In the genomic region with DNA sequence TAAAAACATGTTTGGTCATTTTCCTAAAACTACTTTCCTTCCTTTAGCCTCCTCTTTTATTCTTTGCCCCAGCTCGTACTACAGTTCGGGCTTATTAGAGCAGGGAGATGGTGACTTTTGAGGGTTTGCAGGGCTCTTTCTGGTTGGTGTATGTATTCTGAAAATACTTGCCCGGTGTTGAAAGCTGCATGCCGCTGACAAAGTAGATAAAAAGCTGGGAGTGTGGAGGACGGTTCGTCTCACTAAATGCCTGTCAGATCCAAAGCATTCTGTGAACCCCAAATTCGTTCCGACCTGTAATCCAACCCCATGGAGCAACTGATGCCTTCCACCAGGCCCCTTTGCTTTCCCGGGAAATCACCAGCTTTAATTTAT, we compare ENCODE assay signal across 8 cellular contexts. TPM values are rescaled to one million over a fixed set of nuclear protein-coding genes. Genes with fewer than 3 reads are reported as not detected.
DNase-seq lines count a peak whose midpoint lies in the region; ATAC-seq and TF ChIP-seq lines count a peak whose summit lies in the region.

No MANE protein-coding gene starts in this region.

- ATAC-seq in activated T-cell treated with anti-CD3 and anti-CD28 coated beads, Interleukin-2, amount 50 U/mL, for 4 hours: no peak
- ATAC-seq in HG03342 (IDR thresholded peaks at IDR 0.05; ENCODE audit: unreplicated experiment): no peak

- H3K27me3 Mint-ChIP-seq in activated T-cell treated with anti-CD3 and anti-CD28 coated beads, Interleukin-2, amount 50 U/mL, for 4 hours (ENCODE audit: low read depth): peaks cover 12% of the 10 kb centered on the region

- 1 to 9% (median 4%) methylated on average over 9 of the region's 9 CpGs for WGBS in adrenal gland, 4 donors

- TF ChIP-seq CTCF in adrenal gland (IDR thresholded peaks at IDR 0.05): no peak
- no peak for TF ChIP-seq CTCF in tibial artery (IDR thresholded peaks at IDR 0.05)

- no peaks in the 10 kb centered on the region for H3K36me3 Mint-ChIP-seq in activated T-cell treated with anti-CD3 and anti-CD28 coated beads, Interleukin-2, amount 50 U/mL, for 4 hours (ENCODE audit: insufficient read depth)

- peak overlapping the region; percentile 85 for H3K4me3 Mint-ChIP-seq in activated T-cell treated with anti-CD3 and anti-CD28 coated beads, Interleukin-2, amount 50 U/mL, for 4 hours

- intact Hi-C loops in adrenal gland (cut with DNase I) (no loop called here), tibial artery (cut with DNase I; ENCODE audit: low total_unique reads) (loop anchor here (10.0 kb wide), 2 partner anchors 79 to 351 kb away; no protein-coding TSS in a partner anchor)

- H3K36me3 ChIP-seq in adrenal gland (replicated peaks in 1 of 2) (no peaks in the 10 kb centered on the region), tibial artery (no peaks in the 10 kb centered on the region)

- H3K27ac ChIP-seq in adrenal gland (peak overlapping the region in 4 of 5 donors; percentile 89 to 97 (median 92)), tibial artery (peak overlapping the region; percentile 85 to 96)

- H3K9me3 ChIP-seq in adrenal gland (replicated peaks in 1 of 3): no peaks in the 10 kb centered on the region
- no peaks in the 10 kb centered on the region for H3K9me3 ChIP-seq in tibial artery

- TF ChIP-seq POLR2A in adrenal gland (IDR thresholded peaks at IDR 0.05): no peak

- DNase-seq in activated T-cell treated with anti-CD3 and anti-CD28 coated beads, Interleukin-2, amount 50 U/mL, for 4 hours: no peak
- DNase-seq in activated T-cell treated with anti-CD3 and anti-CD28 coated beads, Interleukin-2, amount 50 U/mL, for 1 hour: no peak
- DNase-seq in adrenal gland: no peak
- DNase-seq in left kidney (ENCODE audit: low read depth, low spot score): peak; percentile 42
- no peak for DNase-seq in tibial artery
- no peak for DNase-seq in middle frontal gyrus (ENCODE audit: extremely low spot score, low spot score)
- no peak for DNase-seq in mucosa of gallbladder (ENCODE audit: low spot score)

- peaks cover 0 to 37% of the 10 kb centered on the region in 2 donors for H3K4me1 ChIP-seq in adrenal gland (replicated peaks in 1 of 2)
- peaks cover 0 to 20% (median 4%) of the 10 kb centered on the region in 4 donors for H3K4me1 ChIP-seq in tibial artery

- H3K27me3 ChIP-seq in adrenal gland (no peaks in the 10 kb centered on the region), tibial artery (no peaks in the 10 kb centered on the region)

- H3K9me3 Mint-ChIP-seq in activated T-cell treated with anti-CD3 and anti-CD28 coated beads, Interleukin-2, amount 50 U/mL, for 4 hours: no peaks in the 10 kb centered on the region

- H3K4me1 Mint-ChIP-seq in activated T-cell treated with anti-CD3 and anti-CD28 coated beads, Interleukin-2, amount 50 U/mL, for 4 hours (ENCODE audit: low read depth): peaks cover 31% of the 10 kb centered on the region

- H3K4me3 ChIP-seq in adrenal gland (peak overlapping the region in 2 of 4 donors; percentile 59 to 79), tibial artery (peak overlapping the region; percentile 69 to 75)

RNA-seq across cellular contexts. Expression of a gene that starts 19.2 kb away (rescaled TPM):
- total RNA-seq in activated T-cell treated with anti-CD3 and anti-CD28 coated beads, Interleukin-2, amount 50 U/mL, for 4 hours: under 1 TPM; 0.34 to 0.94 (median 0.49) TPM
- 10 to 100 TPM; 22.2 to 70.4 (median 47.8) TPM for total RNA-seq in adrenal gland
- polyA plus RNA-seq in adrenal gland: 10 to 100 TPM in 2 of 3 donors, 1 to 10 TPM in 1; 6.2 to 58.9 (median 11.9) TPM
- total RNA-seq in mucosa of gallbladder: 146 TPM

Comparison
In these comparisons a context has a peak if more than half of its experiments do, and no peak if none do; other contexts are left out.
1. RNA of a gene that starts 19.2 kb away (total RNA-seq): 146 TPM in mucosa of gallbladder (single experiment) and 22.2 to 70.4 TPM in adrenal gland; 0.34 to 0.94 TPM in activated T-cell treated with anti-CD3 and anti-CD28 coated beads, Interleukin-2, amount 50 U/mL, for 4 hours; every median in the first group is over 10 times any median in the second.